ENCODE assay signal across 8 cellular contexts in the genomic region with DNA sequence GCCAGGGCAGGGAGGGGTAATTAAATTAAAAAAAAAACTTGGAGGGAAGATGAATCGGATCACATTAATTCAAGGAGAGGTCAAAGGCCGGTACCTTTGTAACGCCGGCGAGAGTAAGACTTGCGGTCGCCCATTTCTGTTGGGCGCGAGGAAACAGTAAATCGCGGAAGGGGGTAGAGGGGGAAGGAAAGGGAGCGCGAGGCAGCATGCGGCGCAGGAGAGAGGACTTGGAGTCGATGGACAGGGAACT. TPM values are rescaled to one million over a fixed set of nuclear protein-coding genes. Genes with fewer than 3 reads are reported as not detected.
DNase-seq lines count a peak whose midpoint lies in the region; ATAC-seq and TF ChIP-seq lines count a peak whose summit lies in the region.

No MANE protein-coding gene starts in this region.

- H3K27me3 ChIP-seq in left lung (peaks cover 0 to 99% of the 10 kb centered on the region in 2 donors), testis (no peaks in the 10 kb centered on the region)

- H3K4me3 Mint-ChIP-seq in activated CD4-positive, alpha-beta T cell treated with anti-CD3 and anti-CD28 coated beads, Interleukin-2, amount 10 ng/mL, durations not matched to agents 24 days and 14 days, result peak overlapping the region; percentile 90
- peak overlapping the region; percentile 96 for H3K4me3 Mint-ChIP-seq in activated naive CD8-positive, alpha-beta T cell treated with anti-CD3 and anti-CD28 coated beads, Interleukin-2, amount 50 U/mL, for 24 hours

- no peaks in the 10 kb centered on the region for H3K9me3 Mint-ChIP-seq in activated CD4-positive, alpha-beta T cell treated with anti-CD3 and anti-CD28 coated beads, Interleukin-2, amount 10 ng/mL, durations not matched to agents 24 days and 14 days
- no peaks in the 10 kb centered on the region for H3K9me3 Mint-ChIP-seq in activated naive CD8-positive, alpha-beta T cell treated with anti-CD3 and anti-CD28 coated beads, Interleukin-2, amount 50 U/mL, for 24 hours

- peaks cover 73% of the 10 kb centered on the region for H3K27me3 Mint-ChIP-seq in activated CD4-positive, alpha-beta T cell treated with anti-CD3 and anti-CD28 coated beads, Interleukin-2, amount 10 ng/mL, durations not matched to agents 24 days and 14 days
- H3K27me3 Mint-ChIP-seq in activated naive CD8-positive, alpha-beta T cell treated with anti-CD3 and anti-CD28 coated beads, Interleukin-2, amount 50 U/mL, for 24 hours, result peaks cover 34% of the 10 kb centered on the region

- intact Hi-C loops in activated CD4-positive, alpha-beta T cell treated with anti-CD3 and anti-CD28 coated beads, Interleukin-2, amount 10 ng/mL, durations not matched to agents 24 days and 14 days (cut with micrococcal nuclease), result loop anchor here (1.0 to 10.0 kb wide), 3 partner anchors 154 to 538 kb away; no protein-coding TSS in a partner anchor
- intact Hi-C loops in left lung (cut with DNase I), result no loop called here
- intact Hi-C loops in testis (cut with DNase I; ENCODE audit: low total_unique reads), result loop anchor here (5.0 kb wide), 1 partner anchor 1966 kb away; the partner anchor contains the start of gene ERAP1

- peaks cover 19 to 75% of the 10 kb centered on the region in 2 donors for H3K4me1 ChIP-seq in left lung
- peaks cover 5% of the 10 kb centered on the region for H3K4me1 ChIP-seq in testis

- no peak for ATAC-seq in activated naive CD8-positive, alpha-beta T cell treated with anti-CD3 and anti-CD28 coated beads, Interleukin-2, amount 50 U/mL, for 24 hours
- ATAC-seq in left lung (no peak), GM21717 (IDR thresholded peaks at IDR 0.05; ENCODE audit: unreplicated experiment) (no peak)

- no peak for TF ChIP-seq POLR2A in testis (IDR thresholded peaks at IDR 0.05)

- peak overlapping the region; percentile 55 for H3K27ac Mint-ChIP-seq in activated CD4-positive, alpha-beta T cell treated with anti-CD3 and anti-CD28 coated beads, Interleukin-2, amount 10 ng/mL, durations not matched to agents 24 days and 14 days
- peak overlapping the region; percentile 68 for H3K27ac Mint-ChIP-seq in activated naive CD8-positive, alpha-beta T cell treated with anti-CD3 and anti-CD28 coated beads, Interleukin-2, amount 50 U/mL, for 24 hours

- peak overlapping the region; percentile 85 to 88 for H3K4me3 ChIP-seq in left lung
- H3K4me3 ChIP-seq in testis, result peak overlapping the region; percentile 73 to 86

- 1% methylated on average over 16 of the region's 16 CpGs for WGBS in testis, 2 donors

- peak overlapping the region; percentile 92 to 94 for H3K27ac ChIP-seq in left lung
- H3K27ac ChIP-seq in testis, result peak overlapping the region; percentile 76 to 95

- TF ChIP-seq CTCF in left lung (IDR thresholded peaks at IDR 0.05) (no peak), testis (IDR thresholded peaks at IDR 0.05) (no peak)

- DNase-seq in activated CD4-positive, alpha-beta T cell treated with anti-CD3 and anti-CD28 coated beads, Interleukin-2, amount 10 ng/mL, durations not matched to agents 24 days and 14 days, result no peak
- DNase-seq in activated CD4-positive, alpha-beta T cell treated with anti-CD3 and anti-CD28 coated beads, Interleukin-2, amount 50 U/mL, for 4 hours, result no peak
- DNase-seq in activated naive CD8-positive, alpha-beta T cell treated with anti-CD3 and anti-CD28 coated beads, Interleukin-2, amount 50 U/mL, for 24 hours, result no peak
- no peak for DNase-seq in left lung
- no peak for DNase-seq in testis
- no peak for DNase-seq in OCI-M1 (lab: John Stamatoyannopoulos, UW)
- DNase-seq in NCI-H2107 treated with DMSO at 0.1 percent for 48 hours (lab: John Stamatoyannopoulos, UW; ENCODE audit: unreplicated experiment), result no peak

- H3K4me1 Mint-ChIP-seq in activated CD4-positive, alpha-beta T cell treated with anti-CD3 and anti-CD28 coated beads, Interleukin-2, amount 10 ng/mL, durations not matched to agents 24 days and 14 days, result peaks cover 37% of the 10 kb centered on the region
- H3K4me1 Mint-ChIP-seq in activated naive CD8-positive, alpha-beta T cell treated with anti-CD3 and anti-CD28 coated beads, Interleukin-2, amount 50 U/mL, for 24 hours, result peaks cover 62% of the 10 kb centered on the region

- no peaks in the 10 kb centered on the region for H3K36me3 Mint-ChIP-seq in activated CD4-positive, alpha-beta T cell treated with anti-CD3 and anti-CD28 coated beads, Interleukin-2, amount 10 ng/mL, durations not matched to agents 24 days and 14 days (ENCODE audit: low read depth)
- H3K36me3 Mint-ChIP-seq in activated naive CD8-positive, alpha-beta T cell treated with anti-CD3 and anti-CD28 coated beads, Interleukin-2, amount 50 U/mL, for 24 hours (ENCODE audit: low read depth), result no peaks in the 10 kb centered on the region

- H3K9me3 ChIP-seq in left lung, result no peaks in the 10 kb centered on the region
- H3K9me3 ChIP-seq in testis, result no peaks in the 10 kb centered on the region

- no peaks in the 10 kb centered on the region for H3K36me3 ChIP-seq in left lung
- no peaks in the 10 kb centered on the region for H3K36me3 ChIP-seq in testis (ENCODE audit: low read depth, missing control alignments)

RNA-seq across cellular contexts. Expression of gene RGMB, which starts 0.3 kb away (rescaled TPM):
- 0.35 and 0.90 TPM in 2 replicates for total RNA-seq in activated CD4-positive, alpha-beta T cell treated with anti-CD3 and anti-CD28 coated beads, Interleukin-2, amount 10 ng/mL, durations not matched to agents 24 days and 14 days
- 10 to 100 TPM; 12.2 to 21.3 TPM for total RNA-seq in left lung
- 10 to 100 TPM; 41.2 to 47.4 TPM for total RNA-seq in testis
- 22.4 TPM for polyA plus RNA-seq in testis (ENCODE audit: insufficient read depth, low read depth, low replicate concordance)

Comparison
In these comparisons a context has a peak if more than half of its experiments do, and no peak if none do; other contexts are left out.
1. intact Hi-C loops: an anchor here in activated CD4-positive, alpha-beta T cell treated with anti-CD3 and anti-CD28 coated beads, Interleukin-2, amount 10 ng/mL, durations not matched to agents 24 days and 14 days (1.0 to 10.0 kb wide) and testis (5.0 kb wide); none called in left lung.